In genomic region chr7:5665106-5666025, GRCh38 we compare ENCODE assay signal across 1 cellular context.
TF ChIP-seq lines count a peak whose summit lies in the region.

No MANE protein-coding gene starts in this region.

TF ChIP-seq in HCT116, 20 proteins besides CTCF, POLR2A, EP300 and RAD21 (continued from another document):
- no peak for TF ChIP-seq SP1 (IDR thresholded peaks at IDR 0.05; ENCODE audit: low read depth)
